Comparison of ENCODE assay signal across 1 cellular context in genomic region chr17:80035937-80036714, GRCh38.
TF ChIP-seq lines count a peak whose summit lies in the region.

A gene with protein sequence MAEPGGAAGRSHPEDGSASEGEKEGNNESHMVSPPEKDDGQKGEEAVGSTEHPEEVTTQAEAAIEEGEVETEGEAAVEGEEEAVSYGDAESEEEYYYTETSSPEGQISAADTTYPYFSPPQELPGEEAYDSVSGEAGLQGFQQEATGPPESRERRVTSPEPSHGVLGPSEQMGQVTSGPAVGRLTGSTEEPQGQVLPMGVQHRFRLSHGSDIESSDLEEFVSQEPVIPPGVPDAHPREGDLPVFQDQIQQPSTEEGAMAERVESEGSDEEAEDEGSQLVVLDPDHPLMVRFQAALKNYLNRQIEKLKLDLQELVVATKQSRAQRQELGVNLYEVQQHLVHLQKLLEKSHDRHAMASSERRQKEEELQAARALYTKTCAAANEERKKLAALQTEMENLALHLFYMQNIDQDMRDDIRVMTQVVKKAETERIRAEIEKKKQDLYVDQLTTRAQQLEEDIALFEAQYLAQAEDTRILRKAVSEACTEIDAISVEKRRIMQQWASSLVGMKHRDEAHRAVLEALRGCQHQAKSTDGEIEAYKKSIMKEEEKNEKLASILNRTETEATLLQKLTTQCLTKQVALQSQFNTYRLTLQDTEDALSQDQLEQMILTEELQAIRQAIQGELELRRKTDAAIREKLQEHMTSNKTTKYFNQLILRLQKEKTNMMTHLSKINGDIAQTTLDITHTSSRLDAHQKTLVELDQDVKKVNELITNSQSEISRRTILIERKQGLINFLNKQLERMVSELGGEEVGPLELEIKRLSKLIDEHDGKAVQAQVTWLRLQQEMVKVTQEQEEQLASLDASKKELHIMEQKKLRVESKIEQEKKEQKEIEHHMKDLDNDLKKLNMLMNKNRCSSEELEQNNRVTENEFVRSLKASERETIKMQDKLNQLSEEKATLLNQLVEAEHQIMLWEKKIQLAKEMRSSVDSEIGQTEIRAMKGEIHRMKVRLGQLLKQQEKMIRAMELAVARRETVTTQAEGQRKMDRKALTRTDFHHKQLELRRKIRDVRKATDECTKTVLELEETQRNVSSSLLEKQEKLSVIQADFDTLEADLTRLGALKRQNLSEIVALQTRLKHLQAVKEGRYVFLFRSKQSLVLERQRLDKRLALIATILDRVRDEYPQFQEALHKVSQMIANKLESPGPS (plus strand): TSS chr17:80036642. CDS start chr17:80036663, 21 bp downstream.

TF ChIP-seq in GM12878, 131 proteins besides CTCF, POLR2A, EP300 and RAD21 (continued from another document):
- no peak for TF ChIP-seq PRDM15 (CRISPR knock-in tag; IDR thresholded peaks at IDR 0.05)
- TF ChIP-seq CREB1 (IDR thresholded peaks at IDR 0.05; ENCODE audit: low read depth), result no peak
- no peak for TF ChIP-seq TBL1XR1 (IDR thresholded peaks at IDR 0.05; ENCODE audit: low read depth, low read length)
- TF ChIP-seq CBFB (IDR thresholded peaks at IDR 0.05; ENCODE audit: low read depth), result no peak
- no peak for TF ChIP-seq IKZF2 (IDR thresholded peaks at IDR 0.05)
- TF ChIP-seq HDAC6 (IDR thresholded peaks at IDR 0.05; ENCODE audit: unreplicated experiment), result peak; percentile 51
- peak; percentile 91 for TF ChIP-seq YY1 (IDR thresholded peaks at IDR 0.05; ENCODE audit: low read depth, low read length)
- no peak for TF ChIP-seq STAT1 (conservative IDR thresholded peaks at IDR 0.05)
